ENCODE assay signal across 8 cellular contexts in genomic region chr19:35545855-35546381, GRCh38. TPM values are rescaled to one million over a fixed set of nuclear protein-coding genes. Genes with fewer than 3 reads are reported as not detected.
A peak's percentile ranks its signal among the peaks of the same experiment; 100 is the strongest.
DNase-seq lines count a peak whose midpoint lies in the region; ATAC-seq lines count a peak whose summit lies in the region.

No MANE protein-coding gene starts in this region.

- no CpG with 5 or more reads among the region's 27 CpGs for WGBS in iPS DF 6.9 (ENCODE audit: insufficient coverage, insufficient read length)

- H3K4me1 ChIP-seq in adipocyte (ENCODE audit: control insufficient read depth, insufficient read depth, low read length), result peaks cover 19% of the 10 kb centered on the region
- no peaks in the 10 kb centered on the region; the same call in 1 of the 2 replicates for H3K4me1 ChIP-seq in iPS DF 6.9 (ENCODE audit: control insufficient read depth, insufficient read depth, low read length)

- H3K4me3 ChIP-seq in adipocyte (ENCODE audit: low read length) (peak overlapping the region; percentile 97), iPS DF 6.9 (ENCODE audit: low read length) (peak overlapping the region; percentile 90)

- H3K9ac ChIP-seq in adipocyte (ENCODE audit: low read length), result peak overlapping the region; percentile 98

- ATAC-seq in HG03196 (IDR thresholded peaks at IDR 0.05; ENCODE audit: unreplicated experiment), result peak; percentile 26

- DNase-seq in NOMO-1 treated with DMSO at 0.1 percent for 48 hours (lab: John Stamatoyannopoulos, UW; ENCODE audit: unreplicated experiment) (peak; percentile 12), NOMO-1 treated with dmso at 0.1 percent for 144 hours (lab: John Stamatoyannopoulos, UW; ENCODE audit: unreplicated experiment) (no peak), SK-N-DZ (ENCODE audit: low spot score) (peak; percentile 29), adipocyte (ENCODE audit: low read depth) (peak; percentile 61), iPS DF 6.9 (ENCODE audit: low read depth, low spot score) (no peak), ecto neural progenitor cell (ENCODE audit: low spot score) (no peak)
- DNase-seq in stimulated activated CD4-positive, alpha-beta T cell treated with anti-CD3 and anti-CD28 coated beads, Interleukin-12 subunit alpha, Interleukin-12 subunit beta, amount 100 ng/mL, for 48 hours (ENCODE audit: low read depth in 2 of 3, low spot score in 1 of 3), result peak; percentile 54 to 62 (median 58)

- H3K27me3 ChIP-seq in adipocyte (replicated peaks; ENCODE audit: control insufficient read depth, insufficient read depth, low read length) (no peaks in the 10 kb centered on the region), iPS DF 6.9 (ENCODE audit: control insufficient read depth, insufficient read depth, low read length) (no peaks in the 10 kb centered on the region)

- H3K36me3 ChIP-seq in adipocyte (ENCODE audit: control insufficient read depth, insufficient read depth, low read length, severe bottlenecking), result peaks cover 4% of the 10 kb centered on the region
- peaks cover 20% of the 10 kb centered on the region for H3K36me3 ChIP-seq in iPS DF 6.9 (ENCODE audit: control insufficient read depth, insufficient read depth, low read length)

- no peaks in the 10 kb centered on the region for H3K9me3 ChIP-seq in adipocyte (ENCODE audit: control insufficient read depth, low read length)
- no peaks in the 10 kb centered on the region for H3K9me3 ChIP-seq in iPS DF 6.9 (ENCODE audit: control insufficient read depth, insufficient read depth, low read length)

- no peak overlapping the region for H3K27ac ChIP-seq in iPS DF 6.9 (ENCODE audit: low read length)

RNA-seq across cellular contexts. Expression of gene TMEM147, which starts 0.5 kb away (rescaled TPM):
- polyA plus RNA-seq in SK-N-DZ (2014; cell fraction: cytosol; rRNA removed), result 68.5 and 107 TPM in 2 replicates
- 81.5 and 92.3 TPM in 2 replicates for polyA plus RNA-seq in SK-N-DZ (2014; cell fraction: nucleus; rRNA removed)

RNA-seq across cellular contexts. Expression of gene GAPDHS, which starts 12.7 kb away (rescaled TPM):
- 0.45 and 0.76 TPM in 2 replicates for polyA plus RNA-seq in SK-N-DZ (2014; cell fraction: cytosol; rRNA removed)
- 2.2 TPM in 1 of 2 replicates, not detected in the other for polyA plus RNA-seq in SK-N-DZ (2014; cell fraction: nucleus; rRNA removed)

RNA-seq across cellular contexts. Expression of gene ATP4A, which starts 17.5 kb away (rescaled TPM):
- 0.03 and 0.10 TPM in 2 replicates for polyA plus RNA-seq in SK-N-DZ (2014; cell fraction: cytosol; rRNA removed)
- polyA plus RNA-seq in SK-N-DZ (2014; cell fraction: nucleus; rRNA removed), result 0.26 and 0.40 TPM in 2 replicates

RNA-seq across cellular contexts. Expression of gene SBSN, which starts 17.8 kb away (rescaled TPM):
- polyA plus RNA-seq in SK-N-DZ (2014; cell fraction: cytosol; rRNA removed), result not detected in 2 replicates
- not detected in 2 replicates for polyA plus RNA-seq in SK-N-DZ (2014; cell fraction: nucleus; rRNA removed)

RNA-seq across cellular contexts. Expression of gene DMKN, which starts 32.5 kb away (rescaled TPM):
- not detected in 2 replicates for polyA plus RNA-seq in SK-N-DZ (2014; cell fraction: cytosol; rRNA removed)
- not detected in 2 replicates for polyA plus RNA-seq in SK-N-DZ (2014; cell fraction: nucleus; rRNA removed)

Comparison
In these comparisons a context has a peak if more than half of its experiments do, and no peak if none do; other contexts are left out.
1. DNase-seq: peak in NOMO-1 treated with DMSO at 0.1 percent for 48 hours (single experiment), SK-N-DZ (single experiment), adipocyte (single experiment) and stimulated activated CD4-positive, alpha-beta T cell treated with anti-CD3 and anti-CD28 coated beads, Interleukin-12 subunit alpha, Interleukin-12 subunit beta, amount 100 ng/mL, for 48 hours (3 of 3); none in NOMO-1 treated with dmso at 0.1 percent for 144 hours (single experiment), iPS DF 6.9 (single experiment) and ecto neural progenitor cell (single experiment).